In the genomic region with DNA sequence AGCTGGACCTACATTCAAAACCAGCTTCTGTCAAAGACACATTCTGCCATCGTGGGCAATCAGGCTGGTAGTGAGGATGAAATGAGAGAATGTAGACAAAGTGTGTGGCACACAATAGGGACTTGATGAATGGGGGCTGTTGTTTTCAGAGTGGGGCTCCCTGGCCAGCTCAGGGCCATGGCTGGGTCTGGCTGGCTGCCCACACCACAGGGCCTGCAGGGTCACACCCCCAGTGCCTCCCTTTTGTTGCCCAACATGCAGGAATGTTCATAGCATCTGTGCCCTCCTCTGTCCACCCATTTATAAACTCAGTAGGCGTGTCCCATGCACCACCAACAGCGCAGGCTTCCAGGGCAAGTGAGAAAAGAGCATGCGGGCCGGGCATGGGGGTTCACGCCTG, we compare ENCODE assay signal across 11 cellular contexts. TPM values are rescaled to one million over a fixed set of nuclear protein-coding genes. Genes with fewer than 3 reads are reported as not detected.
DNase-seq lines count a peak whose midpoint lies in the region; ATAC-seq and TF ChIP-seq lines count a peak whose summit lies in the region.
"Had no signal": no experiment of that assay in that cellular context is flagged by ENCODE, and none has a peak within 500 bp of the region (broad histone marks: within the 10 kb centered on the region; RNA-seq: fewer than 3 reads in every experiment).

No MANE protein-coding gene starts in this region.

- H3K4me3 ChIP-seq in adrenal gland (no peak overlapping the region), stomach (no peak overlapping the region), left lung (no peak overlapping the region)
- H3K4me3 ChIP-seq: SK-N-MC had no signal

- H3K27ac ChIP-seq in adrenal gland = peak overlapping the region; percentile 1 to 88 (median 46)
- H3K27ac ChIP-seq in layer of hippocampus (ENCODE audit: low read depth, low read length) = peak overlapping the region; percentile 93
- peak overlapping the region in 3 of 5 donors; percentile 29 to 84 (median 58) for H3K27ac ChIP-seq in stomach
- H3K27ac ChIP-seq in left lung = no peak overlapping the region
- H3K27ac ChIP-seq: SK-N-MC had no signal

- TF ChIP-seq POLR2A in adrenal gland (IDR thresholded peaks at IDR 0.05) (no peak), stomach (IDR thresholded peaks at IDR 0.05) (no peak)

- no peak for TF ChIP-seq CTCF in adrenal gland (IDR thresholded peaks at IDR 0.05)
- TF ChIP-seq CTCF in stomach (IDR thresholded peaks at IDR 0.05) = no peak
- TF ChIP-seq CTCF in left lung (IDR thresholded peaks at IDR 0.05) = no peak

- intact Hi-C loops in adrenal gland (cut with DNase I) = no loop called here
- intact Hi-C loops in stomach (cut with DNase I; ENCODE audit: low total_unique reads) = no loop called here
- intact Hi-C loops in left lung (cut with DNase I) = no loop called here

- ATAC-seq in left lung = no peak

- H3K36me3 ChIP-seq in adrenal gland (replicated peaks in 1 of 2) (no peaks in the 10 kb centered on the region), stomach (no peaks in the 10 kb centered on the region), left lung (no peaks in the 10 kb centered on the region)

- H3K9me3 ChIP-seq in adrenal gland (replicated peaks in 1 of 3) (no peaks in the 10 kb centered on the region), stomach (no peaks in the 10 kb centered on the region), left lung (no peaks in the 10 kb centered on the region)

- H3K27me3 ChIP-seq in adrenal gland (no peaks in the 10 kb centered on the region), layer of hippocampus (ENCODE audit: control insufficient read depth, insufficient read depth, low read length) (no peaks in the 10 kb centered on the region), stomach (no peaks in the 10 kb centered on the region), left lung (no peaks in the 10 kb centered on the region)

- H3K4me1 ChIP-seq in adrenal gland (replicated peaks in 1 of 2) (peaks cover 31 to 83% of the 10 kb centered on the region in 2 donors), stomach (peaks cover 46 to 100% (median 75%) of the 10 kb centered on the region in 4 donors), left lung (peaks cover 0 to 49% of the 10 kb centered on the region in 2 donors)

- WGBS in adrenal gland, 4 donors = 71 to 86% (median 81%) methylated on average over 5 to 6 of the region's 6 CpGs
- 87 to 95% (median 89%) methylated on average over 5 to 6 of the region's 6 CpGs for WGBS in stomach, 5 donors

- TF ChIP-seq EP300 in stomach (IDR thresholded peaks at IDR 0.05) = no peak

- DNase-seq in EL (peak; percentile 33), adrenal gland (peak in 3 of 7 donors; percentile 63 to 76 (median 73)), stomach (no peak), HUDEP-2 (lab: John Stamatoyannopoulos, UW; ENCODE audit: unreplicated experiment in 76 of 76) (no peak), left lung (no peak), NOMO-1 treated with dmso at 0.1 percent for 144 hours (lab: John Stamatoyannopoulos, UW; ENCODE audit: unreplicated experiment) (no peak)
- DNase-seq: central memory CD4-positive, alpha-beta T cell; NCI-H1092; stimulated activated CD4-positive, alpha-beta T cell treated with anti-CD3 and anti-CD28 coated beads, Interleukin-12 subunit alpha, Interleukin-12 subunit beta, amount 100 ng/mL, for 4 hours had no signal

RNA-seq across cellular contexts. Expression of gene ECE1, which starts 20.8 kb away (rescaled TPM):
- 100 to 1,000 TPM; 173 to 588 (median 259) TPM for total RNA-seq in adrenal gland
- 100 to 1,000 TPM; 150 to 327 (median 176) TPM for polyA plus RNA-seq in adrenal gland
- 100 to 1,000 TPM in 2 of 5 donors, 10 to 100 TPM in 3; 40.2 to 574 (median 71.4) TPM for total RNA-seq in stomach
- 10 to 100 TPM; 17.6 to 30.9 (median 25.4) TPM for polyA plus RNA-seq in stomach
- 100 to 1,000 TPM in 1 of 2 donors, 10 to 100 TPM in 1; 91.7 to 107 TPM for total RNA-seq in left lung

Comparison
In these comparisons a context has a peak if more than half of its experiments do, and no peak if none do; other contexts are left out.
1. H3K27ac ChIP-seq: peak in adrenal gland (5 of 5), layer of hippocampus (single experiment) and stomach (3 of 5); none in left lung (0 of 2).